In genomic region chr2:170821631-170822291, GRCh38 we compare ENCODE assay signal across 12 cellular contexts. TPM values are rescaled to one million over a fixed set of nuclear protein-coding genes. Genes with fewer than 3 reads are reported as not detected.
A peak's percentile ranks its signal among the peaks of the same experiment; 100 is the strongest.
DNase-seq lines count a peak whose midpoint lies in the region; ATAC-seq and TF ChIP-seq lines count a peak whose summit lies in the region.
"Had no signal": no experiment of that assay in that cellular context is flagged by ENCODE, and none has a peak within 500 bp of the region (broad histone marks: within the 10 kb centered on the region; RNA-seq: fewer than 3 reads in every experiment).

No MANE protein-coding gene starts in this region.

- peaks cover 21% of the 10 kb centered on the region for H3F3A ChIP-seq in GM23338 (replicated peaks; ENCODE audit: low read depth)

- H3K4me2 ChIP-seq in GM23338 (peak overlapping the region; percentile 97), mammary epithelial cell (ENCODE audit: insufficient read depth, low read depth, low read length) (peak overlapping the region; percentile 66)

- H3K4me1 ChIP-seq in A673 (ENCODE audit: insufficient read depth, low read length, poor library complexity, severe bottlenecking) (peaks cover 26% of the 10 kb centered on the region), GM23338 (ENCODE audit: insufficient read depth) (peaks cover 51% of the 10 kb centered on the region), mammary epithelial cell (ENCODE audit: insufficient read depth, low read length) (peaks cover 39% of the 10 kb centered on the region)

- H3K9ac ChIP-seq in mammary epithelial cell (ENCODE audit: insufficient read depth, low read length), result no peak overlapping the region

- H3K4me3 Mint-ChIP-seq in GM23338 (peak overlapping the region; percentile 77), natural killer cell (peak overlapping the region; percentile 83)

- H3K9me3 Mint-ChIP-seq in GM23338 (peaks cover 3% of the 10 kb centered on the region; the same call in 2 of the 3 replicates), natural killer cell (no peaks in the 10 kb centered on the region)

- H4K20me1 ChIP-seq in GM23338 (replicated peaks; ENCODE audit: insufficient read depth) (peaks cover 10% of the 10 kb centered on the region; the same call in 1 of the 2 replicates), mammary epithelial cell (ENCODE audit: insufficient read depth, low read length) (no peaks in the 10 kb centered on the region)

- 5% methylated on average over 26 of the region's 39 CpGs for WGBS in mammary epithelial cell (ENCODE audit: low coverage, missing lambda C conversion rate)

- H3K27ac ChIP-seq in A673 (ENCODE audit: low read depth, low read length, poor library complexity, severe bottlenecking), result no peak overlapping the region
- no peak overlapping the region for H3K27ac ChIP-seq in GM23338 (ENCODE audit: low read depth)
- no peak overlapping the region for H3K27ac ChIP-seq in mammary epithelial cell (ENCODE audit: insufficient read depth, low read depth, low read length)
- H3K27ac ChIP-seq: HL-60 had no signal

- no peak for ATAC-seq in GM23338
- ATAC-seq in natural killer cell, result no peak
- no peak for ATAC-seq in GM21447 (IDR thresholded peaks at IDR 0.05; ENCODE audit: unreplicated experiment)
- ATAC-seq in GM18498 (IDR thresholded peaks at IDR 0.05; ENCODE audit: unreplicated experiment), result no peak

- peaks cover 49% of the 10 kb centered on the region for H3K4me1 Mint-ChIP-seq in GM23338
- H3K4me1 Mint-ChIP-seq in natural killer cell, result peaks cover 33 to 54% of the 10 kb centered on the region in 2 donors

- DNase-seq in A673 (ENCODE audit: low spot score), result no peak
- peak; percentile 31 for DNase-seq in GM23338 (ENCODE audit: low spot score)
- DNase-seq in mammary epithelial cell, result no peak
- no peak for DNase-seq in natural killer cell
- DNase-seq in stimulated activated CD4-positive, alpha-beta T cell treated with anti-CD3 and anti-CD28 coated beads, Interleukin-4, amount 100 ng/mL, for 4 hours, result no peak
- DNase-seq in NCI-H748 (lab: John Stamatoyannopoulos, UW; ENCODE audit: unreplicated experiment), result no peak
- DNase-seq: activated effector memory CD4-positive, alpha-beta T cell treated with Interleukin-2 at 50 U/mL for 16 hours; NCI-H1417 treated with DMSO at 0.1 percent for 48 hours had no signal

- H3K36me3 Mint-ChIP-seq in GM23338 (ENCODE audit: low read depth) (no peaks in the 10 kb centered on the region; the same call in 2 of the 3 replicates), natural killer cell (no peaks in the 10 kb centered on the region)

- no peaks in the 10 kb centered on the region for H3K79me2 ChIP-seq in GM23338 (replicated peaks; ENCODE audit: insufficient read depth)
- H3K79me2 ChIP-seq in mammary epithelial cell (ENCODE audit: insufficient read depth, low read length), result no peaks in the 10 kb centered on the region

- CTCF ChIA-PET in A673 (lab: Charles Lee), result interaction anchor here (0.7 to 1.9 kb wide), 2 partner anchors 87 to 460 kb away, joined by 4 to 5 read pairs; no protein-coding TSS in a partner anchor
- CTCF ChIA-PET in mammary epithelial cell (lab: Charles Lee; ENCODE audit: low non-redundant PET), result interaction anchor here (0.6 kb wide), 1 partner anchor 22 kb away, joined by 4 read pairs; no protein-coding TSS in a partner anchor

- H3K27me3 ChIP-seq in A673 (replicated peaks; ENCODE audit: insufficient read depth, low read depth, low read length, poor library complexity) (peaks cover 90% of the 10 kb centered on the region), GM23338 (ENCODE audit: insufficient read depth) (peaks cover 100% of the 10 kb centered on the region), mammary epithelial cell (ENCODE audit: insufficient read depth, low read length) (peaks cover 59% of the 10 kb centered on the region)

- no peaks in the 10 kb centered on the region for H3K9me2 ChIP-seq in GM23338 (ENCODE audit: insufficient read depth)

- intact Hi-C loops in A673 (cut with micrococcal nuclease; ENCODE audit: unreplicated experiment) (no loop called here), mammary epithelial cell (cut with micrococcal nuclease) (no loop called here), natural killer cell (cut with micrococcal nuclease) (no loop called here)

- peak overlapping the region; percentile 32 for H3K4me3 ChIP-seq in A673 (ENCODE audit: low read depth, low read length, poor library complexity, severe bottlenecking)
- peak overlapping the region; percentile 63 for H3K4me3 ChIP-seq in GM23338
- H3K4me3 ChIP-seq in mammary epithelial cell (replicated peaks in 1 of 3; ENCODE audit: insufficient read depth in 1 of 3, low read depth in 2 of 3, low read length in 3 of 3), result no peak overlapping the region

- no peaks in the 10 kb centered on the region for H3K9me3 ChIP-seq in A673 (ENCODE audit: low read depth, low read length, poor library complexity, severe bottlenecking)
- H3K9me3 ChIP-seq in mammary epithelial cell (replicated peaks; ENCODE audit: insufficient read depth, low read length), result no peaks in the 10 kb centered on the region

- no peak for TF ChIP-seq CTCF in A673 (conservative IDR thresholded peaks at IDR 0.05; ENCODE audit: low read depth, low read length)
- no peak for TF ChIP-seq CTCF in GM23338 (conservative IDR thresholded peaks at IDR 0.05; ENCODE audit: low read depth in 2 of 2)
- TF ChIP-seq CTCF in mammary epithelial cell (conservative IDR thresholded peaks at IDR 0.05 in 1 of 2, IDR thresholded peaks at IDR 0.05 in 1 of 2; ENCODE audit: extremely low read depth in 1 of 2, insufficient read depth in 1 of 2, low read depth in 1 of 2, low read length in 2 of 2), result no peak
- no peak for TF ChIP-seq CTCF in natural killer cell (IDR thresholded peaks at IDR 0.05)

- BruUV-seq in A673 (replicated peaks; lab: Mats Ljungman, UMichigan), result no TSS peak
- no TSS peak for BruUV-seq in mammary epithelial cell (replicated peaks; lab: Mats Ljungman, UMichigan)

- H3K36me3 ChIP-seq in A673 (ENCODE audit: insufficient read depth, low read length, poor library complexity, severe bottlenecking), result no peaks in the 10 kb centered on the region
- H3K36me3 ChIP-seq in GM23338 (ENCODE audit: insufficient read depth), result no peaks in the 10 kb centered on the region
- H3K36me3 ChIP-seq in mammary epithelial cell (ENCODE audit: insufficient read depth, low read length), result no peaks in the 10 kb centered on the region

- H2AFZ ChIP-seq in GM23338 (peak overlapping the region; percentile 94), mammary epithelial cell (ENCODE audit: low read depth, low read length) (no peak overlapping the region)

- in situ Hi-C loops in mammary epithelial cell (cut with MboI; ENCODE audit: low sequenced_read_pairs in 2 of 2), result no loop called here

- no peak overlapping the region for H3K27ac Mint-ChIP-seq in GM23338
- no peak overlapping the region for H3K27ac Mint-ChIP-seq in natural killer cell

- POLR2A ChIA-PET in A673 (lab: Charles Lee; ENCODE audit: low non-redundant PET), result no interaction called here

- H3K27me3 Mint-ChIP-seq in GM23338 (ENCODE audit: insufficient read depth, low read depth, poor library complexity) (peaks cover 97% of the 10 kb centered on the region), natural killer cell (ENCODE audit: low read depth in 2 of 2) (peaks cover 78 to 85% of the 10 kb centered on the region in 2 donors)

- dilution Hi-C loops in mammary epithelial cell (cut with HindIII; ENCODE audit: low sequenced_read_pairs), result no loop called here

TF ChIP-seq in GM23338, 12 proteins besides CTCF, POLR2A, EP300 and RAD21:
- peak; percentile 98 for TF ChIP-seq EZH2 (IDR thresholded peaks at IDR 0.05; ENCODE audit: low read depth, unreplicated experiment)
- peak; percentile 77 for TF ChIP-seq EZH2phosphoT487 (IDR thresholded peaks at IDR 0.05; ENCODE audit: unreplicated experiment)
- TF ChIP-seq NANOG (IDR thresholded peaks at IDR 0.05; ENCODE audit: borderline replicate concordance), result no peak

RNA-seq across cellular contexts. Expression of gene GAD1, which starts 5.1 kb away (rescaled TPM):
- total RNA-seq in A673 (2021) (0.70 and 1.1 TPM in 2 replicates), mammary epithelial cell (1 to 10 TPM; 1.7 to 5.2 TPM), natural killer cell (not detected)
- total RNA-seq in GM23338 (2014; rRNA removed; shearing (Covaris generic)), result 0.17 and 0.47 TPM in 2 replicates
- polyA plus RNA-seq in GM23338 (2016; fragmentation: Nextera tagmentation; extraction: Ambion mirVana) (0.34 TPM in 1 of 2 replicates, not detected in the other), mammary epithelial cell (0.79 TPM)
- polyA minus RNA-seq in mammary epithelial cell, result not detected

RNA-seq across cellular contexts. Expression of gene ERICH2, which starts 51.6 kb away (rescaled TPM):
- total RNA-seq in A673 (2021) (not detected in 2 replicates), mammary epithelial cell (1 to 10 TPM; 1.7 to 2.4 TPM), natural killer cell (not detected)
- 2.1 TPM in 1 of 2 replicates, not detected in the other for total RNA-seq in GM23338 (2014; rRNA removed; shearing (Covaris generic))
- polyA plus RNA-seq in GM23338 (2016; fragmentation: Nextera tagmentation; extraction: Ambion mirVana) (3.2 and 3.5 TPM in 2 replicates), mammary epithelial cell (0.20 TPM)
- polyA minus RNA-seq in mammary epithelial cell, result not detected
- total RNA-seq: dermis microvascular lymphatic vessel endothelial cell had no signal

Comparison
In these comparisons a context has a peak if more than half of its experiments do, and no peak if none do; other contexts are left out.
1. H3K4me3 ChIP-seq: peak in A673 (single experiment) and GM23338 (single experiment); none in mammary epithelial cell (0 of 3).